In genomic region chr16:11140867-11141266, GRCh38 we compare ENCODE assay signal across 27 cellular contexts.
A peak's percentile ranks its signal among the peaks of the same experiment; 100 is the strongest.
DNase-seq lines count a peak whose midpoint lies in the region; ATAC-seq and TF ChIP-seq lines count a peak whose summit lies in the region.
"Had no signal": no experiment of that assay in that cellular context is flagged by ENCODE, and none has a peak within 500 bp of the region (broad histone marks: within the 10 kb centered on the region; RNA-seq: fewer than 3 reads in every experiment).

No MANE protein-coding gene starts in this region.

- H3K18ac ChIP-seq in H9 (ENCODE audit: insufficient read length, low read depth, low read length) = no peak overlapping the region

- H3K36me3 Mint-ChIP-seq in activated T-cell treated with anti-CD3 and anti-CD28 coated beads, Interleukin-2, amount 50 U/mL, for 24 hours (ENCODE audit: low read depth) = peaks cover 33% of the 10 kb centered on the region
- H3K36me3 Mint-ChIP-seq in H9 (ENCODE audit: insufficient read depth in 1 of 3, low read depth in 3 of 3) (no peaks in the 10 kb centered on the region), endothelial cell (ENCODE audit: low read depth, unreplicated experiment) (peaks cover 15% of the 10 kb centered on the region)
- peaks cover 4 to 30% (median 6%) of the 10 kb centered on the region in 5 donors for H3K36me3 Mint-ChIP-seq in naive thymus-derived CD4-positive, alpha-beta T cell

- no peaks in the 10 kb centered on the region for H3K9me3 ChIP-seq in H9 (ENCODE audit: control insufficient read depth, low read depth, low read length)
- no peaks in the 10 kb centered on the region for H3K9me3 ChIP-seq in naive thymus-derived CD4-positive, alpha-beta T cell (ENCODE audit: control insufficient read depth in 2 of 3, low read length in 3 of 3)
- H3K9me3 ChIP-seq: A549, esophagus muscularis mucosa, SJSA1, thoracic aorta had no signal

- intact Hi-C loops in naive thymus-derived CD4-positive, alpha-beta T cell (cut with micrococcal nuclease) = loop anchor here in 1 of 2 donors (1.0 kb wide), 1 partner anchor 27 kb away; no protein-coding TSS in a partner anchor

- H2AFZ ChIP-seq in H9 (ENCODE audit: low read length) = no peak overlapping the region
- H2AFZ ChIP-seq: GM23338, parathyroid adenoma had no signal

- no peak for ATAC-seq in naive thymus-derived CD4-positive, alpha-beta T cell
- ATAC-seq: A549 had no signal

- H4K20me1 ChIP-seq in H9 (ENCODE audit: control insufficient read depth, insufficient read depth, insufficient read length) = no peaks in the 10 kb centered on the region

- no peak overlapping the region for H2BK5ac ChIP-seq in H9 (ENCODE audit: insufficient read length, low read length)

- no peak overlapping the region for H2AK5ac ChIP-seq in H9 (ENCODE audit: insufficient read length, low read length)

- H3K23ac ChIP-seq in H9 (ENCODE audit: insufficient read length, low read depth, low read length) = no peak overlapping the region

- H3K27me3 ChIP-seq in H9 (ENCODE audit: insufficient read depth, low read length) = no peaks in the 10 kb centered on the region
- H3K27me3 ChIP-seq in naive thymus-derived CD4-positive, alpha-beta T cell (ENCODE audit: control insufficient read depth in 2 of 2, insufficient read depth in 2 of 2, low read length in 2 of 2) = no peaks in the 10 kb centered on the region
- H3K27me3 ChIP-seq: esophagus muscularis mucosa, SJSA1 had no signal

- H4K8ac ChIP-seq in H9 (replicated peaks; ENCODE audit: insufficient read length, low read depth, low read length) = no peak overlapping the region

- no peaks in the 10 kb centered on the region for H3K9me3 Mint-ChIP-seq in activated T-cell treated with anti-CD3 and anti-CD28 coated beads, Interleukin-2, amount 50 U/mL, for 24 hours
- H3K9me3 Mint-ChIP-seq in H9 (no peaks in the 10 kb centered on the region), endothelial cell (ENCODE audit: unreplicated experiment) (no peaks in the 10 kb centered on the region)
- no peaks in the 10 kb centered on the region for H3K9me3 Mint-ChIP-seq in naive thymus-derived CD4-positive, alpha-beta T cell
- H3K9me3 Mint-ChIP-seq: activated B cell treated with CpG ODN at 0.5 μM for 24 hours; CD4-positive, alpha-beta T cell; GM23338; stimulated activated naive CD8-positive, alpha-beta T cell treated with anti-CD3 and anti-CD28 coated beads, Interleukin-15, Interleukin-2, amounts not matched to agents 100 ng/mL and 50 ng/mL, for 24 hours had no signal

- H4K91ac ChIP-seq in H9 (ENCODE audit: insufficient read length, low read depth, low read length) = no peak overlapping the region

- no peak overlapping the region for H3K9ac ChIP-seq in H9 (ENCODE audit: extremely low read depth, insufficient read length, low read length)
- H3K9ac ChIP-seq: parathyroid adenoma had no signal

- no peak overlapping the region for H3K4ac ChIP-seq in H9 (ENCODE audit: low read depth, low read length)

- no peak overlapping the region for H2BK12ac ChIP-seq in H9 (ENCODE audit: insufficient read length, low read depth, low read length)

- TF ChIP-seq CTCF in H9 (conservative IDR thresholded peaks at IDR 0.05) = no peak
- no peak for TF ChIP-seq CTCF in endothelial cell (IDR thresholded peaks at IDR 0.05; ENCODE audit: unreplicated experiment)

- CTCF ChIA-PET in naive thymus-derived CD4-positive, alpha-beta T cell (lab: Charles Lee) = no interaction called here

- no peaks in the 10 kb centered on the region for H3K36me3 ChIP-seq in naive thymus-derived CD4-positive, alpha-beta T cell (ENCODE audit: control insufficient read depth in 2 of 3, insufficient read depth in 3 of 3, low read length in 3 of 3)
- H3K36me3 ChIP-seq: thoracic aorta had no signal

- H3K23me2 ChIP-seq in H9 (ENCODE audit: insufficient read length, low read depth, low read length, poor library complexity, severe bottlenecking) = no peaks in the 10 kb centered on the region

- POLR2A ChIA-PET in naive thymus-derived CD4-positive, alpha-beta T cell (lab: Charles Lee) = interaction anchor here (2.4 kb wide), 1 partner anchor 115 kb away, joined by 10 read pairs; the partner anchor contains the start of gene SOCS1

- H3K79me2 ChIP-seq in H9 (ENCODE audit: insufficient read depth, low read length) = no peaks in the 10 kb centered on the region
- H3K79me2 ChIP-seq: parathyroid adenoma had no signal

- peak overlapping the region; percentile 3; the same call in 1 of the 2 replicates for H3K14ac ChIP-seq in H9 (ENCODE audit: insufficient read depth, low read length)

- no peak overlapping the region for H3K27ac ChIP-seq in H9 (ENCODE audit: insufficient read length, low read depth, low read length)
- H3K27ac ChIP-seq in naive thymus-derived CD4-positive, alpha-beta T cell (ENCODE audit: low read depth, low read length) = no peak overlapping the region
- H3K27ac ChIP-seq: A549, esophagus muscularis mucosa, parathyroid adenoma, SJSA1, thoracic aorta had no signal

- no peak overlapping the region for H3T11ph ChIP-seq in H9 (ENCODE audit: low read length)

- H3K4me3 ChIP-seq in naive thymus-derived CD4-positive, alpha-beta T cell (ENCODE audit: low read length) = no peak overlapping the region
- H3K4me3 ChIP-seq: A549, esophagus muscularis mucosa, GM23338, lung, SJSA1, thoracic aorta had no signal

- no peaks in the 10 kb centered on the region for H3K79me1 ChIP-seq in H9 (ENCODE audit: insufficient read depth, low read depth, low read length, poor library complexity, severe bottlenecking)

- no peak overlapping the region for H3K56ac ChIP-seq in H9 (ENCODE audit: insufficient read length, low read depth, low read length)

- no peak overlapping the region for H2BK20ac ChIP-seq in H9 (ENCODE audit: low read depth, low read length, poor library complexity, severe bottlenecking)

- H3K4me1 Mint-ChIP-seq in activated T-cell treated with anti-CD3 and anti-CD28 coated beads, Interleukin-2, amount 50 U/mL, for 24 hours (ENCODE audit: low read depth) = peaks cover 62% of the 10 kb centered on the region
- H3K4me1 Mint-ChIP-seq in H9 (peaks cover 33 to 34% of the 10 kb centered on the region in 2 experiments), endothelial cell (ENCODE audit: unreplicated experiment) (peaks cover 44% of the 10 kb centered on the region)
- peaks cover 23 to 64% (median 54%) of the 10 kb centered on the region in 7 donors for H3K4me1 Mint-ChIP-seq in naive thymus-derived CD4-positive, alpha-beta T cell

- no peak overlapping the region for H2BK15ac ChIP-seq in H9 (ENCODE audit: low read depth, low read length)

- no peak overlapping the region for H3K4me2 ChIP-seq in H9 (ENCODE audit: insufficient read depth, insufficient read length, low read length)
- H3K4me2 ChIP-seq: A549, GM23338 had no signal

- H3K4me3 Mint-ChIP-seq in activated T-cell treated with anti-CD3 and anti-CD28 coated beads, Interleukin-2, amount 50 U/mL, for 24 hours = no peak overlapping the region
- H3K4me3 Mint-ChIP-seq in H9 (no peak overlapping the region), endothelial cell (ENCODE audit: unreplicated experiment) (no peak overlapping the region)
- H3K4me3 Mint-ChIP-seq in naive thymus-derived CD4-positive, alpha-beta T cell = peak overlapping the region in 4 of 10 donors; percentile 83 to 86 (median 84)
- H3K4me3 Mint-ChIP-seq: activated B cell treated with CpG ODN at 0.5 μM for 24 hours, GM23338 had no signal

- no peak overlapping the region for H4K5ac ChIP-seq in H9 (ENCODE audit: insufficient read length, low read depth, low read length)

- WGBS in H9 (ENCODE audit: extremely low coverage, insufficient read length, low lambda C conversion rate) = no CpG with 5 or more reads among the region's 5 CpGs

- H2BK120ac ChIP-seq in H9 (ENCODE audit: low read depth, low read length, poor library complexity, severe bottlenecking) = no peak overlapping the region

- peak overlapping the region; percentile 92 for H3K27ac Mint-ChIP-seq in activated T-cell treated with anti-CD3 and anti-CD28 coated beads, Interleukin-2, amount 50 U/mL, for 24 hours
- H3K27ac Mint-ChIP-seq in H9 (peak overlapping the region in 2 of 3 experiments; percentile 40 to 84; a peak in 2 of 7 replicates), endothelial cell (ENCODE audit: unreplicated experiment) (peak overlapping the region; percentile 95)
- H3K27ac Mint-ChIP-seq in naive thymus-derived CD4-positive, alpha-beta T cell = peak overlapping the region in 5 of 9 donors; percentile 12 to 87 (median 77)
- H3K27ac Mint-ChIP-seq: activated B cell treated with CpG ODN at 0.5 μM for 24 hours had no signal

- DNase-seq in activated T-cell treated with anti-CD3 and anti-CD28 coated beads, Interleukin-2, amount 50 U/mL, for 24 hours = no peak
- DNase-seq in activated T-cell treated with anti-CD3 and anti-CD28 coated beads, Interleukin-2, amount 50 U/mL, for 1 hour = no peak
- DNase-seq in H9 = peak; percentile 21
- no peak for DNase-seq in endothelial cell (ENCODE audit: low spot score)
- no peak for DNase-seq in naive thymus-derived CD4-positive, alpha-beta T cell
- DNase-seq in foreskin melanocyte = no peak
- DNase-seq in T-helper 9 cell = no peak
- no peak for DNase-seq in NCI-H2227 treated with DMSO at 0.1 percent for 48 hours (lab: John Stamatoyannopoulos, UW)
- DNase-seq: activated B cell treated with CpG ODN at 0.5 μM for 24 hours; activated CD4-positive, alpha-beta T cell treated with anti-CD3 and anti-CD28 coated beads, Interleukin-2, amount 50 U/mL, for 48 hours; activated effector memory CD4-positive, alpha-beta T cell treated with anti-CD3 and anti-CD28 coated beads, Interleukin-2, amount 50 U/mL, for 16 hours; CD4-positive, alpha-beta T cell; central memory CD4-positive, alpha-beta T cell; foreskin fibroblast; NCI-H1092; NCI-H1694; NCI-H2171; NCI-H510A; stimulated activated CD4-positive, alpha-beta T cell treated with anti-CD3 and anti-CD28 coated beads, Interleukin-1b, Interleukin-23, amount 100 ng/mL, for 48 hours had no signal

- peaks cover 3% of the 10 kb centered on the region; the same call in 1 of the 2 replicates for H3K4me1 ChIP-seq in H9 (ENCODE audit: insufficient read depth, low read length)
- peaks cover 0 to 37% of the 10 kb centered on the region in 2 donors for H3K4me1 ChIP-seq in naive thymus-derived CD4-positive, alpha-beta T cell (ENCODE audit: control insufficient read depth in 2 of 2, insufficient read depth in 2 of 2, low read length in 2 of 2)
- H3K4me1 ChIP-seq: A549, parathyroid adenoma had no signal

- no peaks in the 10 kb centered on the region for H3K27me3 Mint-ChIP-seq in activated T-cell treated with anti-CD3 and anti-CD28 coated beads, Interleukin-2, amount 50 U/mL, for 24 hours
- 0 out of 2 replicates have a peak, but pooled peaks cover 1% of the 10 kb centered on the region for H3K27me3 Mint-ChIP-seq in H9 (ENCODE audit: low read depth)
- peaks cover 9% of the 10 kb centered on the region for H3K27me3 Mint-ChIP-seq in endothelial cell (ENCODE audit: unreplicated experiment)
- no peaks in the 10 kb centered on the region for H3K27me3 Mint-ChIP-seq in naive thymus-derived CD4-positive, alpha-beta T cell
- H3K27me3 Mint-ChIP-seq: activated B cell treated with CpG ODN at 0.5 μM for 24 hours; CD4-positive, alpha-beta T cell; stimulated activated naive CD8-positive, alpha-beta T cell treated with anti-CD3 and anti-CD28 coated beads, Interleukin-15, Interleukin-2, amounts not matched to agents 100 ng/mL and 50 ng/mL, for 24 hours had no signal
